15 cellular contexts compared by ENCODE assay signal in genomic region chr2:82124629-82125028, GRCh38.
"Had no signal": no experiment of that assay in that cellular context is flagged by ENCODE, and none has a peak within 500 bp of the region (broad histone marks: within the 10 kb centered on the region; RNA-seq: fewer than 3 reads in every experiment).

No MANE protein-coding gene starts in this region.

- H3K27me3 ChIP-seq: esophagus muscularis mucosa, right atrium auricular region, tibial artery, uterus had no signal

- H3K4me1 ChIP-seq: lower lobe of right lung, right atrium auricular region, tibial artery, uterus had no signal

- DNase-seq: activated CD4-positive, alpha-beta T cell treated with anti-CD3 and anti-CD28 coated beads, Interleukin-2, amount 50 U/mL, for 48 hours; activated naive CD4-positive, alpha-beta T cell treated with anti-CD3 and anti-CD28 coated beads for 36 hours; hippocampal formation; kidney glomerular epithelial cell; lower lobe of right lung; stimulated activated CD4-positive, alpha-beta T cell treated with anti-CD3 and anti-CD28 coated beads, Interleukin-2, amount 100 ng/mL, for 48 hours; tibial artery; uterus; WERI-Rb-1 had no signal

- H3K27ac Mint-ChIP-seq: activated naive CD4-positive, alpha-beta T cell treated with anti-CD3 and anti-CD28 coated beads for 36 hours; activated T-helper 2 cell treated with anti-CD3 and anti-CD28 coated beads, Interferon-gamma antibody, Interleukin-2, Interleukin-4, amounts not matched to agents 10 μg/mL and 5 μg/mL and 100 μg/mL, durations not matched to agents 14 hours and 24 hours and 36 hours; mesothelial cell of epicardium; progenitor cell of endocrine pancreas; stimulated activated memory B cell treated with anti-CD40 and anti-IgM and Interleukin-4, amounts not matched to agents 10 μg/mL and 1 μg/mL and 100 μg/mL, for 72 hours had no signal

- H3K9me3 ChIP-seq: esophagus muscularis mucosa, lower lobe of right lung, right atrium auricular region, tibial artery, uterus had no signal

- H3K4me3 ChIP-seq: esophagus muscularis mucosa, lower lobe of right lung, right atrium auricular region, tibial artery, uterus had no signal

- H3K4me3 Mint-ChIP-seq: activated naive CD4-positive, alpha-beta T cell treated with anti-CD3 and anti-CD28 coated beads for 36 hours; mesothelial cell of epicardium; stimulated activated memory B cell treated with anti-CD40 and anti-IgM and Interleukin-4, amounts not matched to agents 10 μg/mL and 1 μg/mL and 100 μg/mL, for 72 hours had no signal

- ATAC-seq: lower lobe of right lung; stimulated activated memory B cell treated with anti-CD40 and anti-IgM and Interleukin-4, amounts not matched to agents 10 μg/mL and 1 μg/mL and 100 μg/mL, for 72 hours had no signal

- H3K36me3 ChIP-seq: esophagus muscularis mucosa, lower lobe of right lung, right atrium auricular region, tibial artery, uterus, WERI-Rb-1 had no signal

- H3K27ac ChIP-seq: esophagus muscularis mucosa, lower lobe of right lung, right atrium auricular region, tibial artery, uterus, WERI-Rb-1 had no signal

- H3K4me1 Mint-ChIP-seq: stimulated activated memory B cell treated with anti-CD40 and anti-IgM and Interleukin-4, amounts not matched to agents 10 μg/mL and 1 μg/mL and 100 μg/mL, for 72 hours had no signal

- H3K27me3 Mint-ChIP-seq: progenitor cell of endocrine pancreas; stimulated activated memory B cell treated with anti-CD40 and anti-IgM and Interleukin-4, amounts not matched to agents 10 μg/mL and 1 μg/mL and 100 μg/mL, for 72 hours had no signal

- H3K36me3 Mint-ChIP-seq: mesothelial cell of epicardium; stimulated activated memory B cell treated with anti-CD40 and anti-IgM and Interleukin-4, amounts not matched to agents 10 μg/mL and 1 μg/mL and 100 μg/mL, for 72 hours had no signal
